34 cellular contexts compared by ENCODE assay signal in genomic region chrX:72111011-72111708, GRCh38.
"Had no signal": no experiment of that assay in that cellular context is flagged by ENCODE, and none has a peak within 500 bp of the region (broad histone marks: within the 10 kb centered on the region; RNA-seq: fewer than 3 reads in every experiment).

No MANE protein-coding gene starts in this region.

- H3K36me3 Mint-ChIP-seq: activated CD4-positive, alpha-beta memory T cell treated with anti-CD3 and anti-CD28 coated beads for 36 hours; activated naive CD8-positive, alpha-beta T cell treated with anti-CD3 and anti-CD28 coated beads for 36 hours had no signal

- H3K4me1 Mint-ChIP-seq: activated naive CD8-positive, alpha-beta T cell treated with anti-CD3 and anti-CD28 coated beads for 36 hours had no signal

- H3K36me3 ChIP-seq: cardiac muscle cell, Peyer's patch, SJSA1 had no signal

- H3K27ac Mint-ChIP-seq: activated CD4-positive, alpha-beta memory T cell treated with anti-CD3 and anti-CD28 coated beads for 36 hours; activated CD4-positive, alpha-beta T cell treated with anti-CD3 and anti-CD28 coated beads for 36 hours; activated CD8-positive, alpha-beta memory T cell treated with anti-CD3 and anti-CD28 coated beads, Interleukin-2, amount 10 ng/mL, durations not matched to agents 7 days and 5 days; activated naive CD8-positive, alpha-beta T cell treated with anti-CD3 and anti-CD28 coated beads for 36 hours; activated T-cell treated with anti-CD3 and anti-CD28 coated beads, Interleukin-2, amount 50 U/mL, for 72 hours; T-helper 1 cell treated with Interleukin-12 subunit alpha and Interleukin-12 subunit beta and Interleukin-4 antibody, amounts not matched to agents 30 μg/mL and 1 μg/mL, for 36 hours; T-helper 2 cell treated with Interferon-gamma antibody and Interleukin-4, amounts not matched to agents 5 μg/mL and 100 μg/mL, for 36 hours had no signal

- DNase-seq: activated CD4-positive, alpha-beta memory T cell treated with anti-CD3 and anti-CD28 coated beads for 36 hours; activated CD4-positive, alpha-beta T cell treated with anti-CD3 and anti-CD28 coated beads for 36 hours; activated CD4-positive, alpha-beta T cell treated with anti-CD3 and anti-CD28 coated beads, Interleukin-2, amount 50 U/mL, for 1 hour; activated CD8-positive, alpha-beta memory T cell treated with anti-CD3 and anti-CD28 coated beads, Interleukin-2, amount 10 ng/mL, durations not matched to agents 7 days and 5 days; activated effector memory CD4-positive, alpha-beta T cell treated with anti-CD3 and anti-CD28 coated beads, Interleukin-2, amount 50 U/mL, for 16 hours; activated naive CD4-positive, alpha-beta T cell; activated naive CD4-positive, alpha-beta T cell treated with anti-CD3 and anti-CD28 coated beads, Interleukin-2, amount 50 U/mL, for 16 hours; activated naive CD8-positive, alpha-beta T cell treated with anti-CD3 and anti-CD28 coated beads for 36 hours; activated T-cell treated with anti-CD3 and anti-CD28 coated beads, Interleukin-2, amount 50 U/mL, for 1 hour; activated T-cell treated with anti-CD3 and anti-CD28 coated beads, Interleukin-2, amount 50 U/mL, for 72 hours; amniotic stem cell; aorta; NCI-H1048; NCI-H1105 treated with DMSO at 0.1 percent for 48 hours; NCI-H146; NCI-H187; NCI-H2029 treated with DMSO at 0.1 percent for 48 hours; NCI-H2107; NCI-H2171; NCI-H510A; NCI-H526; NCI-H748 treated with DMSO at 0.1 percent for 48 hours; NK-92 treated with Interleukin-12 subunit alpha and Interleukin-12 subunit beta, amount 100 ng/mL, for 24 hours; PC-3; Peyer's patch; RPMI8226; SHP77 treated with DMSO at 0.1 percent for 48 hours; SK-N-SH had no signal

- H3K4me1 ChIP-seq: SJSA1 had no signal

- H3K4me3 Mint-ChIP-seq: activated CD4-positive, alpha-beta memory T cell treated with anti-CD3 and anti-CD28 coated beads for 36 hours; activated CD4-positive, alpha-beta T cell treated with anti-CD3 and anti-CD28 coated beads for 36 hours; activated CD8-positive, alpha-beta memory T cell treated with anti-CD3 and anti-CD28 coated beads, Interleukin-2, amount 10 ng/mL, durations not matched to agents 7 days and 5 days; activated naive CD8-positive, alpha-beta T cell treated with anti-CD3 and anti-CD28 coated beads for 36 hours; activated T-cell treated with anti-CD3 and anti-CD28 coated beads, Interleukin-2, amount 50 U/mL, for 72 hours; activated T-helper 17 cell treated with anti-CD3 and anti-CD28 coated beads, Interleukin-2, amount 50 U/mL, for 72 hours; T-helper 1 cell treated with Interleukin-12 subunit alpha and Interleukin-12 subunit beta and Interleukin-4 antibody, amounts not matched to agents 30 μg/mL and 1 μg/mL, for 36 hours; T-helper 2 cell treated with Interferon-gamma antibody and Interleukin-4, amounts not matched to agents 5 μg/mL and 100 μg/mL, for 36 hours had no signal

- H3K9me3 ChIP-seq: Peyer's patch, SJSA1, SK-N-SH had no signal

- H3K27me3 ChIP-seq: cardiac muscle cell, Peyer's patch, SJSA1 had no signal

- FAIRE-seq: TTC549 had no signal

- H3K27ac ChIP-seq: cardiac muscle cell, Peyer's patch, SJSA1 had no signal

- H3K9me3 Mint-ChIP-seq: activated CD4-positive, alpha-beta memory T cell treated with anti-CD3 and anti-CD28 coated beads for 36 hours; activated naive CD8-positive, alpha-beta T cell treated with anti-CD3 and anti-CD28 coated beads for 36 hours; activated T-cell treated with anti-CD3 and anti-CD28 coated beads, Interleukin-2, amount 50 U/mL, for 72 hours; activated T-helper 17 cell treated with anti-CD3 and anti-CD28 coated beads, Interleukin-2, amount 50 U/mL, for 72 hours; T-helper 1 cell treated with Interleukin-12 subunit alpha and Interleukin-12 subunit beta and Interleukin-4 antibody, amounts not matched to agents 30 μg/mL and 1 μg/mL, for 36 hours; T-helper 2 cell treated with Interferon-gamma antibody and Interleukin-4, amounts not matched to agents 5 μg/mL and 100 μg/mL, for 36 hours had no signal

- ATAC-seq: activated CD4-positive, alpha-beta T cell treated with anti-CD3 and anti-CD28 coated beads for 36 hours; activated CD8-positive, alpha-beta memory T cell treated with anti-CD3 and anti-CD28 coated beads, Interleukin-2, amount 10 ng/mL, durations not matched to agents 7 days and 5 days; activated T-helper 17 cell treated with anti-CD3 and anti-CD28 coated beads, Interleukin-2, amount 50 U/mL, for 72 hours; PC-3 had no signal

- H3K9ac ChIP-seq: SK-N-SH had no signal

- H3K27me3 Mint-ChIP-seq: activated CD4-positive, alpha-beta memory T cell treated with anti-CD3 and anti-CD28 coated beads for 36 hours; activated T-helper 17 cell treated with anti-CD3 and anti-CD28 coated beads, Interleukin-2, amount 50 U/mL, for 72 hours had no signal

- H3K4me2 ChIP-seq: SK-N-SH had no signal

- H3K4me3 ChIP-seq: cardiac muscle cell, Peyer's patch, SJSA1 had no signal
